Comparison of ENCODE assay signal across 2 cellular contexts in the genomic region with DNA sequence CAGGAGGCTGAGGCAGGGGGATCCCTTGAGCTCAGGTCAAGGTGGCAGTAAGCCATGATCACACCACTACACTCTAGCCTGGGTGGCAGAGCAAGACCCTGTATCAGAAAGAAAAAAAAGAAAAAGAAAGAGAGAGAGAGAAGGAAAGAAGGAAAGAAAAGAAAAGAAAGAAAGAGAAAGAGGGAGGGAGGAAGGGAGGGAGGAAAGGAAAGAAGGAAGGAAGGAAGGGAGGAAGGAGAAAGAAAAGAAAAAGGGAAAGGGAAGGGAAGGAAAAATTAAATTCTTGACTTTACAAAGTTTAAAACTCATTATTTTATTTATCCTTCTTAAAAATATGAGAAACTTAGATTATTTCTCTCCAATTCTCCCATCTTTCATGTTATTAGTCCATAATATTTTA.
A peak's percentile ranks its signal among the peaks of the same experiment; 100 is the strongest.
TF ChIP-seq lines count a peak whose summit lies in the region.

No MANE protein-coding gene starts in this region.

TF ChIP-seq in HEK293, 187 proteins besides CTCF, POLR2A, EP300 and RAD21 (continued from another document):
- TF ChIP-seq, protein P1, sequence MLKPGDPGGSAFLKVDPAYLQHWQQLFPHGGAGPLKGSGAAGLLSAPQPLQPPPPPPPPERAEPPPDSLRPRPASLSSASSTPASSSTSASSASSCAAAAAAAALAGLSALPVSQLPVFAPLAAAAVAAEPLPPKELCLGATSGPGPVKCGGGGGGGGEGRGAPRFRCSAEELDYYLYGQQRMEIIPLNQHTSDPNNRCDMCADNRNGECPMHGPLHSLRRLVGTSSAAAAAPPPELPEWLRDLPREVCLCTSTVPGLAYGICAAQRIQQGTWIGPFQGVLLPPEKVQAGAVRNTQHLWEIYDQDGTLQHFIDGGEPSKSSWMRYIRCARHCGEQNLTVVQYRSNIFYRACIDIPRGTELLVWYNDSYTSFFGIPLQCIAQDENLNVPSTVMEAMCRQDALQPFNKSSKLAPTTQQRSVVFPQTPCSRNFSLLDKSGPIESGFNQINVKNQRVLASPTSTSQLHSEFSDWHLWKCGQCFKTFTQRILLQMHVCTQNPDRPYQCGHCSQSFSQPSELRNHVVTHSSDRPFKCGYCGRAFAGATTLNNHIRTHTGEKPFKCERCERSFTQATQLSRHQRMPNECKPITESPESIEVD (tag by site-specific recombination; IDR thresholded peaks at IDR 0.05): no peak
- TF ChIP-seq ZNF416 (tag by site-specific recombination; IDR thresholded peaks at IDR 0.05) (no peak), ZNF114 (tag by site-specific recombination; IDR thresholded peaks at IDR 0.05) (no peak), SCRT1 (tag by site-specific recombination; IDR thresholded peaks at IDR 0.05; ENCODE audit: borderline replicate concordance) (peak; percentile 50; the same call in 1 of the 2 replicates), ZNF19 (tag by site-specific recombination; IDR thresholded peaks at IDR 0.05; ENCODE audit: low read depth) (no peak), ZNF404 (tag by site-specific recombination; IDR thresholded peaks at IDR 0.05) (no peak), ZNF707 (tag by site-specific recombination; IDR thresholded peaks at IDR 0.05) (no peak), ZNF830 (tag by site-specific recombination; IDR thresholded peaks at IDR 0.05; ENCODE audit: low read depth) (no peak), ZNF558 (tag by site-specific recombination; IDR thresholded peaks at IDR 0.05) (no peak), ZNF184 (tag by site-specific recombination; IDR thresholded peaks at IDR 0.05) (no peak), ZNF366 (tag by site-specific recombination; conservative IDR thresholded peaks at IDR 0.05) (peak; percentile 83), ZNF514 (tag by site-specific recombination; IDR thresholded peaks at IDR 0.05) (no peak), ZNF423 (tag by site-specific recombination; IDR thresholded peaks at IDR 0.05) (no peak)
- TF ChIP-seq, protein P2, sequence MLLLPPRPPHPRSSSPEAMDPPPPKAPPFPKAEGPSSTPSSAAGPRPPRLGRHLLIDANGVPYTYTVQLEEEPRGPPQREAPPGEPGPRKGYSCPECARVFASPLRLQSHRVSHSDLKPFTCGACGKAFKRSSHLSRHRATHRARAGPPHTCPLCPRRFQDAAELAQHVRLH (tag by site-specific recombination; IDR thresholded peaks at IDR 0.05): no peak
- TF ChIP-seq, protein P3, sequence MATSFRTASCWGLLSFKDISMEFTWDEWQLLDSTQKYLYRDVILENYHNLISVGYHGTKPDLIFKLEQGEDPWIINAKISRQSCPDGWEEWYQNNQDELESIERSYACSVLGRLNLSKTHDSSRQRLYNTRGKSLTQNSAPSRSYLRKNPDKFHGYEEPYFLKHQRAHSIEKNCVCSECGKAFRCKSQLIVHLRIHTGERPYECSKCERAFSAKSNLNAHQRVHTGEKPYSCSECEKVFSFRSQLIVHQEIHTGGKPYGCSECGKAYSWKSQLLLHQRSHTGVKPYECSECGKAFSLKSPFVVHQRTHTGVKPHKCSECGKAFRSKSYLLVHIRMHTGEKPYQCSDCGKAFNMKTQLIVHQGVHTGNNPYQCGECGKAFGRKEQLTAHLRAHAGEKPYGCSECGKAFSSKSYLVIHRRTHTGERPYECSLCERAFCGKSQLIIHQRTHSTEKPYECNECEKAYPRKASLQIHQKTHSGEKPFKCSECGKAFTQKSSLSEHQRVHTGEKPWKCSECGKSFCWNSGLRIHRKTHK (tag by site-specific recombination; IDR thresholded peaks at IDR 0.05): no peak

TF ChIP-seq in K562, 482 proteins besides CTCF, POLR2A, EP300 and RAD21 (continued from another document):
- TF ChIP-seq, protein P4, sequence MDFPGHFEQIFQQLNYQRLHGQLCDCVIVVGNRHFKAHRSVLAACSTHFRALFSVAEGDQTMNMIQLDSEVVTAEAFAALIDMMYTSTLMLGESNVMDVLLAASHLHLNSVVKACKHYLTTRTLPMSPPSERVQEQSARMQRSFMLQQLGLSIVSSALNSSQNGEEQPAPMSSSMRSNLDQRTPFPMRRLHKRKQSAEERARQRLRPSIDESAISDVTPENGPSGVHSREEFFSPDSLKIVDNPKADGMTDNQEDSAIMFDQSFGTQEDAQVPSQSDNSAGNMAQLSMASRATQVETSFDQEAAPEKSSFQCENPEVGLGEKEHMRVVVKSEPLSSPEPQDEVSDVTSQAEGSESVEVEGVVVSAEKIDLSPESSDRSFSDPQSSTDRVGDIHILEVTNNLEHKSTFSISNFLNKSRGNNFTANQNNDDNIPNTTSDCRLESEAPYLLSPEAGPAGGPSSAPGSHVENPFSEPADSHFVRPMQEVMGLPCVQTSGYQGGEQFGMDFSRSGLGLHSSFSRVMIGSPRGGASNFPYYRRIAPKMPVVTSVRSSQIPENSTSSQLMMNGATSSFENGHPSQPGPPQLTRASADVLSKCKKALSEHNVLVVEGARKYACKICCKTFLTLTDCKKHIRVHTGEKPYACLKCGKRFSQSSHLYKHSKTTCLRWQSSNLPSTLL (IDR thresholded peaks at IDR 0.05): no peak
- no peak for TF ChIP-seq IRF2 (CRISPR knock-in tag; IDR thresholded peaks at IDR 0.05)
